In genomic region chr20:43006651-43007375, GRCh38 we compare ENCODE assay signal across 26 cellular contexts.
"Had no signal": no experiment of that assay in that cellular context is flagged by ENCODE, and none has a peak within 500 bp of the region (broad histone marks: within the 10 kb centered on the region; RNA-seq: fewer than 3 reads in every experiment).

No MANE protein-coding gene starts in this region.

- ATAC-seq: effector memory CD8-positive, alpha-beta T cell; esophagus mucosa; gastrocnemius medialis; naive thymus-derived CD8-positive, alpha-beta T cell; psoas muscle; right cardiac atrium; stimulated activated naive B cell treated with anti-CD40 and anti-IgM and Interleukin-4, amounts not matched to agents 10 μg/mL and 1 μg/mL and 100 μg/mL, for 72 hours had no signal

- H3K4me1 Mint-ChIP-seq: nephron progenitor cell; stimulated activated naive B cell treated with anti-CD40 and anti-IgM and Interleukin-4, amounts not matched to agents 10 μg/mL and 1 μg/mL and 100 μg/mL, for 72 hours had no signal

- H3K36me3 Mint-ChIP-seq: naive thymus-derived CD8-positive, alpha-beta T cell; stimulated activated naive B cell treated with anti-CD40 and anti-IgM and Interleukin-4, amounts not matched to agents 10 μg/mL and 1 μg/mL and 100 μg/mL, for 72 hours had no signal

- H3K4me1 ChIP-seq: gastrocnemius medialis, psoas muscle, sigmoid colon, tibial nerve, upper lobe of left lung had no signal

- H3K27ac ChIP-seq: epithelial cell of prostate, gastrocnemius medialis, neutrophil, psoas muscle, sigmoid colon, thoracic aorta, tibial nerve, upper lobe of left lung had no signal

- H3K9me3 Mint-ChIP-seq: nephron progenitor cell had no signal

- H3K27ac Mint-ChIP-seq: effector memory CD8-positive, alpha-beta T cell; naive thymus-derived CD8-positive, alpha-beta T cell; nephron progenitor cell; stimulated activated naive B cell treated with anti-CD40 and anti-IgM and Interleukin-4, amounts not matched to agents 10 μg/mL and 1 μg/mL and 100 μg/mL, for 72 hours; stimulated activated naive CD8-positive, alpha-beta T cell treated with anti-CD3 and anti-CD28 coated beads, Interleukin-15, Interleukin-2, amounts not matched to agents 100 ng/mL and 50 ng/mL, for 24 hours had no signal

- FAIRE-seq: kidney, urothelium cell line had no signal

- H3K27me3 ChIP-seq: gastrocnemius medialis, neutrophil, sigmoid colon, tibial nerve, upper lobe of left lung had no signal

- H3K4me3 ChIP-seq: gastrocnemius medialis, psoas muscle, sigmoid colon, thoracic aorta, tibial nerve, upper lobe of left lung had no signal

- H3K36me3 ChIP-seq: gastrocnemius medialis, neutrophil, sigmoid colon, thoracic aorta, tibial nerve, upper lobe of left lung had no signal

- H3K9me3 ChIP-seq: gastrocnemius medialis, neutrophil, psoas muscle, sigmoid colon, thoracic aorta, upper lobe of left lung had no signal

- H3K4me3 Mint-ChIP-seq: effector memory CD8-positive, alpha-beta T cell; naive thymus-derived CD8-positive, alpha-beta T cell; nephron progenitor cell; stimulated activated naive B cell treated with anti-CD40 and anti-IgM and Interleukin-4, amounts not matched to agents 10 μg/mL and 1 μg/mL and 100 μg/mL, for 72 hours; stimulated activated naive CD8-positive, alpha-beta T cell treated with anti-CD3 and anti-CD28 coated beads, Interleukin-15, Interleukin-2, amounts not matched to agents 100 ng/mL and 50 ng/mL, for 24 hours had no signal

- DNase-seq: cerebellar nuclear complex; cortex of kidney; effector memory CD8-positive, alpha-beta T cell; foreskin fibroblast; gastrocnemius medialis; head of caudate nucleus; kidney; mesenchymal stem cell; midbrain; naive thymus-derived CD8-positive, alpha-beta T cell; nephron progenitor cell; posterior cingulate gyrus; psoas muscle; right cardiac atrium; sigmoid colon; stimulated activated CD4-positive, alpha-beta T cell treated with anti-CD3 and anti-CD28 coated beads, Interleukin-15, amount 100 ng/mL, for 24 hours; stimulated activated CD4-positive, alpha-beta T cell treated with anti-CD3 and anti-CD28 coated beads, Interleukin-2, amount 100 ng/mL, for 48 hours; stimulated activated naive B cell treated with anti-CD40 and anti-IgM and Interleukin-4, amounts not matched to agents 10 μg/mL and 1 μg/mL and 100 μg/mL, for 72 hours; upper lobe of left lung had no signal

- H3K27me3 Mint-ChIP-seq: effector memory CD8-positive, alpha-beta T cell; stimulated activated naive B cell treated with anti-CD40 and anti-IgM and Interleukin-4, amounts not matched to agents 10 μg/mL and 1 μg/mL and 100 μg/mL, for 72 hours; stimulated activated naive CD8-positive, alpha-beta T cell treated with anti-CD3 and anti-CD28 coated beads, Interleukin-15, Interleukin-2, amounts not matched to agents 100 ng/mL and 50 ng/mL, for 24 hours had no signal
